In genomic region chr1:151976015-151976343, GRCh38 we compare ENCODE assay signal across 1 cellular context.
TF ChIP-seq lines count a peak whose summit lies in the region.

No MANE protein-coding gene starts in this region.

TF ChIP-seq in K562, 482 proteins besides CTCF, POLR2A, EP300 and RAD21 (continued from another document):
- TF ChIP-seq ZNF274 (IDR thresholded peaks at IDR 0.05; ENCODE audit: borderline replicate concordance, low read depth, low read length) = 0 out of 2 replicates have a peak, but pooled peaks have one; percentile 38
- no peak for TF ChIP-seq EHMT2 (IDR thresholded peaks at IDR 0.05)
- no peak for TF ChIP-seq EZH2 (IDR thresholded peaks at IDR 0.05; ENCODE audit: borderline replicate concordance, low read depth, low read length)
- TF ChIP-seq, protein P1, sequence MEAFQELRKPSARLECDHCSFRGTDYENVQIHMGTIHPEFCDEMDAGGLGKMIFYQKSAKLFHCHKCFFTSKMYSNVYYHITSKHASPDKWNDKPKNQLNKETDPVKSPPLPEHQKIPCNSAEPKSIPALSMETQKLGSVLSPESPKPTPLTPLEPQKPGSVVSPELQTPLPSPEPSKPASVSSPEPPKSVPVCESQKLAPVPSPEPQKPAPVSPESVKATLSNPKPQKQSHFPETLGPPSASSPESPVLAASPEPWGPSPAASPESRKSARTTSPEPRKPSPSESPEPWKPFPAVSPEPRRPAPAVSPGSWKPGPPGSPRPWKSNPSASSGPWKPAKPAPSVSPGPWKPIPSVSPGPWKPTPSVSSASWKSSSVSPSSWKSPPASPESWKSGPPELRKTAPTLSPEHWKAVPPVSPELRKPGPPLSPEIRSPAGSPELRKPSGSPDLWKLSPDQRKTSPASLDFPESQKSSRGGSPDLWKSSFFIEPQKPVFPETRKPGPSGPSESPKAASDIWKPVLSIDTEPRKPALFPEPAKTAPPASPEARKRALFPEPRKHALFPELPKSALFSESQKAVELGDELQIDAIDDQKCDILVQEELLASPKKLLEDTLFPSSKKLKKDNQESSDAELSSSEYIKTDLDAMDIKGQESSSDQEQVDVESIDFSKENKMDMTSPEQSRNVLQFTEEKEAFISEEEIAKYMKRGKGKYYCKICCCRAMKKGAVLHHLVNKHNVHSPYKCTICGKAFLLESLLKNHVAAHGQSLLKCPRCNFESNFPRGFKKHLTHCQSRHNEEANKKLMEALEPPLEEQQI (IDR thresholded peaks at IDR 0.05) = 0 out of 2 replicates have a peak, but pooled peaks have one; percentile 28
- no peak for TF ChIP-seq YBX1 (IDR thresholded peaks at IDR 0.05)
- TF ChIP-seq ADNP (tag; IDR thresholded peaks at IDR 0.05) = peak; percentile 95
- peak; percentile 77 for TF ChIP-seq STAT5A (IDR thresholded peaks at IDR 0.05; ENCODE audit: borderline replicate concordance, low read length)
- TF ChIP-seq ZNF668 (CRISPR knock-in tag; IDR thresholded peaks at IDR 0.05) = 0 out of 2 replicates have a peak, but pooled peaks have one; percentile 16
- TF ChIP-seq SMAD2 (IDR thresholded peaks at IDR 0.05; ENCODE audit: low read depth, low read length) = no peak
- no peak for TF ChIP-seq ZNF184 (CRISPR knock-in tag; IDR thresholded peaks at IDR 0.05)
- TF ChIP-seq SUPT5H (IDR thresholded peaks at IDR 0.05) = no peak
- TF ChIP-seq CCNT2 (IDR thresholded peaks at IDR 0.05; ENCODE audit: borderline replicate concordance, extremely low read depth, insufficient read length, low read depth, low read length) = peak; percentile 78
- peak; percentile 56 for TF ChIP-seq FOSL1 (tag; conservative IDR thresholded peaks at IDR 0.05)
- no peak for TF ChIP-seq ILF3 (IDR thresholded peaks at IDR 0.05; ENCODE audit: borderline replicate concordance)
- peak; percentile 96 for TF ChIP-seq ARID1B (IDR thresholded peaks at IDR 0.05)
- TF ChIP-seq GATAD2A (IDR thresholded peaks at IDR 0.05) = no peak
- peak; percentile 77 for TF ChIP-seq NFIC (IDR thresholded peaks at IDR 0.05)
- no peak for TF ChIP-seq MBD2 (IDR thresholded peaks at IDR 0.05; ENCODE audit: borderline replicate concordance, low read depth)
- no peak for TF ChIP-seq THRAP3 (IDR thresholded peaks at IDR 0.05; ENCODE audit: borderline replicate concordance)
